8 cellular contexts compared by ENCODE assay signal in genomic region chr19:10424011-10424637, GRCh38. TPM values are rescaled to one million over a fixed set of nuclear protein-coding genes. Genes with fewer than 3 reads are reported as not detected.
DNase-seq lines count a peak whose midpoint lies in the region; ATAC-seq, FAIRE-seq and TF ChIP-seq lines count a peak whose summit lies in the region.

No MANE protein-coding gene starts in this region.

- peak; percentile 26 for ATAC-seq in HG03439 (IDR thresholded peaks at IDR 0.05; ENCODE audit: unreplicated experiment)
- peak; percentile 26 for ATAC-seq in activated T-helper 17 cell treated with anti-CD3 and anti-CD28 coated beads, Interleukin-2, amount 50 U/mL, for 72 hours (replicated peaks)
- ATAC-seq in natural killer cell = peak; percentile 14 to 28 (median 23)
- no peak for ATAC-seq in GM19351 (IDR thresholded peaks at IDR 0.05; ENCODE audit: unreplicated experiment)

- TF ChIP-seq CTCF in fibroblast of pulmonary artery (IDR thresholded peaks at IDR 0.05; ENCODE audit: low read length, missing control alignments) (peak; percentile 79), natural killer cell (IDR thresholded peaks at IDR 0.05) (peak; percentile 91)

- intact Hi-C loops in natural killer cell (cut with micrococcal nuclease) = loop anchor here (2.0 to 5.0 kb wide), 2 partner anchors 15 to 228 kb away; partner anchors contain the start of gene ILF3

- H3K36me3 Mint-ChIP-seq in activated T-helper 17 cell treated with anti-CD3 and anti-CD28 coated beads, Interleukin-2, amount 50 U/mL, for 72 hours (ENCODE audit: low read depth) = peaks cover 14% of the 10 kb centered on the region
- H3K36me3 Mint-ChIP-seq in natural killer cell = peaks cover 7% of the 10 kb centered on the region

- H3K4me1 Mint-ChIP-seq in activated T-helper 17 cell treated with anti-CD3 and anti-CD28 coated beads, Interleukin-2, amount 50 U/mL, for 72 hours = peaks cover 45% of the 10 kb centered on the region
- H3K4me1 Mint-ChIP-seq in natural killer cell = peaks cover 49 to 73% of the 10 kb centered on the region in 2 donors

- H3K4me3 Mint-ChIP-seq in activated T-helper 17 cell treated with anti-CD3 and anti-CD28 coated beads, Interleukin-2, amount 50 U/mL, for 72 hours = peak overlapping the region; percentile 78
- peak overlapping the region; percentile 88 for H3K4me3 Mint-ChIP-seq in natural killer cell

- no peak overlapping the region for H3K27ac Mint-ChIP-seq in activated T-helper 17 cell treated with anti-CD3 and anti-CD28 coated beads, Interleukin-2, amount 50 U/mL, for 72 hours
- H3K27ac Mint-ChIP-seq in natural killer cell = peak overlapping the region; percentile 95 to 96

- peak overlapping the region; percentile 40 for H3K4me3 ChIP-seq in fibroblast of pulmonary artery (replicated peaks; ENCODE audit: low read depth, low read length)

- DNase-seq in DMS 273 treated with DMSO at 0.1 percent for 48 hours (lab: John Stamatoyannopoulos, UW) (peak; percentile 53), OCI-M1 (lab: John Stamatoyannopoulos, UW) (peak; percentile 99), fibroblast of pulmonary artery (ENCODE audit: low read depth) (peak; percentile 73), natural killer cell (peak; percentile 69), urothelium cell line (ENCODE audit: low spot score) (peak; percentile 88)

- FAIRE-seq in urothelium cell line (lab: Jason Lieb, UNC) = no peak

- H3K27me3 Mint-ChIP-seq in activated T-helper 17 cell treated with anti-CD3 and anti-CD28 coated beads, Interleukin-2, amount 50 U/mL, for 72 hours = peaks cover 23% of the 10 kb centered on the region
- peaks cover 27% of the 10 kb centered on the region in 2 donors for H3K27me3 Mint-ChIP-seq in natural killer cell (ENCODE audit: low read depth in 2 of 2)

- H3K9me3 Mint-ChIP-seq in activated T-helper 17 cell treated with anti-CD3 and anti-CD28 coated beads, Interleukin-2, amount 50 U/mL, for 72 hours = no peaks in the 10 kb centered on the region
- H3K9me3 Mint-ChIP-seq in natural killer cell = peaks cover 2 to 3% of the 10 kb centered on the region in 2 donors

RNA-seq across cellular contexts. Expression of gene PDE4A, which starts 3.8 kb away (rescaled TPM):
- 1 to 10 TPM; 9.0 to 9.1 TPM for total RNA-seq in activated T-helper 17 cell treated with anti-CD3 and anti-CD28 coated beads, Interleukin-2, amount 50 U/mL, for 72 hours
- 10 to 100 TPM; 34.2 to 46.2 (median 44.9) TPM for total RNA-seq in natural killer cell

RNA-seq across cellular contexts. Expression of gene CDC37, which starts 20.8 kb away (rescaled TPM):
- total RNA-seq in activated T-helper 17 cell treated with anti-CD3 and anti-CD28 coated beads, Interleukin-2, amount 50 U/mL, for 72 hours = 100 to 1,000 TPM; 140 to 226 TPM
- 100 to 1,000 TPM; 211 to 242 (median 223) TPM for total RNA-seq in natural killer cell

RNA-seq across cellular contexts. Expression of gene TYK2, which starts 43.8 kb away (rescaled TPM):
- total RNA-seq in activated T-helper 17 cell treated with anti-CD3 and anti-CD28 coated beads, Interleukin-2, amount 50 U/mL, for 72 hours = 100 to 1,000 TPM; 221 to 245 TPM
- 100 to 1,000 TPM; 401 to 469 (median 454) TPM for total RNA-seq in natural killer cell
